8 cellular contexts compared by ENCODE assay signal in genomic region chr2:63189026-63189425, GRCh38.
A peak's percentile ranks its signal among the peaks of the same experiment; 100 is the strongest.
DNase-seq lines count a peak whose midpoint lies in the region; ATAC-seq, FAIRE-seq and TF ChIP-seq lines count a peak whose summit lies in the region.

No MANE protein-coding gene starts in this region.

- H3K27me3 ChIP-seq in small intestine (ENCODE audit: control insufficient read depth in 2 of 2, insufficient read depth in 2 of 2, low read length in 2 of 2): no peaks in the 10 kb centered on the region

- no peaks in the 10 kb centered on the region for H3K9me3 ChIP-seq in small intestine (ENCODE audit: control insufficient read depth, low read depth)

- no peak overlapping the region for H3K4me3 ChIP-seq in epithelial cell of esophagus (ENCODE audit: low read length)
- no peak overlapping the region for H3K4me3 ChIP-seq in small intestine (ENCODE audit: low read depth in 1 of 2, low read length in 2 of 2)

- TF ChIP-seq CTCF in GM12873 (IDR thresholded peaks at IDR 0.05; ENCODE audit: insufficient read depth, low read depth, low read length, missing control alignments) (peak; percentile 93), epithelial cell of esophagus (IDR thresholded peaks at IDR 0.05; ENCODE audit: insufficient read depth, low read depth, low read length, missing control alignments) (peak; percentile 98)

- H3K4me1 ChIP-seq in small intestine (ENCODE audit: control insufficient read depth in 2 of 2, insufficient read depth in 1 of 2, low read depth in 1 of 2, low read length in 1 of 2): no peaks in the 10 kb centered on the region

- no peak overlapping the region for H3K27ac ChIP-seq in small intestine (ENCODE audit: low read depth in 1 of 2, low read length in 1 of 2)

- no peak for ATAC-seq in activated CD4-positive, CD25-positive, alpha-beta regulatory T cell treated with anti-CD3 and anti-CD28 coated beads, Interleukin-2, amount 50 U/mL, for 24 hours

- WGBS in small intestine, 3 donors: 31 to 49% (median 36%) methylated on average over 4 of the region's 4 CpGs

- H3K36me3 ChIP-seq in small intestine (ENCODE audit: control insufficient read depth in 2 of 2, insufficient read depth in 2 of 2, low read length in 2 of 2): no peaks in the 10 kb centered on the region

- no peak for FAIRE-seq in small intestine (lab: Jason Lieb, UNC)

- DNase-seq in HCEC 1CT (peak; percentile 70), NCI-H748 treated with DMSO at 0.1 percent for 48 hours (lab: John Stamatoyannopoulos, UW) (peak; percentile 13), epithelial cell of esophagus (ENCODE audit: low read depth) (peak; percentile 70), small intestine (peak; percentile 37), DMS79 treated with DMSO at 0.1 percent for 48 hours (lab: John Stamatoyannopoulos, UW) (no peak), dedifferentiated amniotic fluid mesenchymal stem cell (ENCODE audit: extremely low spot score) (no peak)

Comparison
In these comparisons a context has a peak if more than half of its experiments do, and no peak if none do; other contexts are left out.
1. DNase-seq: peak in HCEC 1CT (single experiment), NCI-H748 treated with DMSO at 0.1 percent for 48 hours (single experiment), epithelial cell of esophagus (single experiment) and small intestine (single experiment); none in DMS79 treated with DMSO at 0.1 percent for 48 hours (single experiment) and dedifferentiated amniotic fluid mesenchymal stem cell (single experiment).